In genomic region chr10:8800426-8800825, GRCh38 we compare ENCODE assay signal across 20 cellular contexts.
DNase-seq lines count a peak whose midpoint lies in the region; ATAC-seq, FAIRE-seq and TF ChIP-seq lines count a peak whose summit lies in the region.
"Had no signal": no experiment of that assay in that cellular context is flagged by ENCODE, and none has a peak within 500 bp of the region (broad histone marks: within the 10 kb centered on the region; RNA-seq: fewer than 3 reads in every experiment).

No MANE protein-coding gene starts in this region.

- no peak overlapping the region for H3K27ac ChIP-seq in A549
- H3K27ac ChIP-seq in vagina, result no peak overlapping the region
- H3K27ac ChIP-seq: C4-2B, PC-9 had no signal

- H3K4me1 Mint-ChIP-seq in activated CD8-positive, alpha-beta T cell treated with anti-CD3 and anti-CD28 coated beads for 36 hours (ENCODE audit: low read depth), result peaks cover 12% of the 10 kb centered on the region
- no peaks in the 10 kb centered on the region for H3K4me1 Mint-ChIP-seq in activated CD8-positive, alpha-beta T cell treated with anti-CD3 and anti-CD28 coated beads, Interleukin-2, amount 10 ng/mL, durations not matched to agents 7 days and 5 days (ENCODE audit: low read depth)

- peak overlapping the region; percentile 23 for H3K27ac Mint-ChIP-seq in activated CD8-positive, alpha-beta T cell treated with anti-CD3 and anti-CD28 coated beads for 36 hours
- H3K27ac Mint-ChIP-seq in activated CD8-positive, alpha-beta T cell treated with anti-CD3 and anti-CD28 coated beads, Interleukin-2, amount 10 ng/mL, durations not matched to agents 7 days and 5 days, result no peak overlapping the region

- FAIRE-seq in A549 (lab: Jason Lieb, UNC), result no peak
- FAIRE-seq: GM12892, HepG2 had no signal

- TF ChIP-seq CTCF in activated CD8-positive, alpha-beta T cell treated with anti-CD3 and anti-CD28 coated beads for 36 hours (IDR thresholded peaks at IDR 0.05), result no peak
- TF ChIP-seq CTCF in A549 (IDR thresholded peaks at IDR 0.05) (no peak), vagina (IDR thresholded peaks at IDR 0.05) (no peak)

- H3K9me3 ChIP-seq in A549, result no peaks in the 10 kb centered on the region
- H3K9me3 ChIP-seq in vagina, result no peaks in the 10 kb centered on the region

- no peaks in the 10 kb centered on the region for H3K36me3 ChIP-seq in vagina

- H3K4me3 Mint-ChIP-seq in activated CD8-positive, alpha-beta T cell treated with anti-CD3 and anti-CD28 coated beads for 36 hours, result no peak overlapping the region
- no peak overlapping the region for H3K4me3 Mint-ChIP-seq in activated CD8-positive, alpha-beta T cell treated with anti-CD3 and anti-CD28 coated beads, Interleukin-2, amount 10 ng/mL, durations not matched to agents 7 days and 5 days

- H3K4me3 ChIP-seq in A549 (no peak overlapping the region), vagina (no peak overlapping the region)
- H3K4me3 ChIP-seq: PC-9 had no signal

- TF ChIP-seq RAD21 in A549 (conservative IDR thresholded peaks at IDR 0.05 in 1 of 2, IDR thresholded peaks at IDR 0.05 in 1 of 2), result no peak

- H3K27me3 ChIP-seq in vagina, result no peaks in the 10 kb centered on the region

- H3K4me1 ChIP-seq in A549 (no peaks in the 10 kb centered on the region), vagina (no peaks in the 10 kb centered on the region)

- no peak for TF ChIP-seq EP300 in A549 (IDR thresholded peaks at IDR 0.05)

- POLR2A ChIA-PET in activated CD8-positive, alpha-beta T cell treated with anti-CD3 and anti-CD28 coated beads for 36 hours (lab: Charles Lee), result no interaction called here
- POLR2A ChIA-PET in activated CD8-positive, alpha-beta T cell treated with anti-CD3 and anti-CD28 coated beads, Interleukin-2, amount 10 ng/mL, durations not matched to agents 7 days and 5 days (lab: Charles Lee), result no interaction called here
- POLR2A ChIA-PET in A549 (lab: Yijun Ruan, JAX), result no interaction called here

- H3K4me2 ChIP-seq in A549, result no peak overlapping the region
- H3K4me2 ChIP-seq: PC-9 had no signal

- peak; percentile 31 for DNase-seq in activated CD8-positive, alpha-beta T cell treated with anti-CD3 and anti-CD28 coated beads for 36 hours
- DNase-seq in activated CD8-positive, alpha-beta T cell treated with anti-CD3 and anti-CD28 coated beads, Interleukin-2, amount 10 ng/mL, durations not matched to agents 7 days and 5 days, result no peak
- DNase-seq in A549 (ENCODE audit: low read depth in 1 of 2, low spot score in 1 of 2), result no peak
- DNase-seq in RKO (ENCODE audit: low spot score), result peak; percentile 4
- peak; percentile 15 for DNase-seq in left kidney (ENCODE audit: low read depth, low spot score)
- DNase-seq in vagina (ENCODE audit: extremely low spot score in 2 of 2), result no peak
- DNase-seq: DMS 273 treated with DMSO at 0.1 percent for 48 hours, GOT3, KG1, NCI-H1436, NCI-H2029, NCI-H2171 treated with DMSO at 0.1 percent for 48 hours, NCI-H446 treated with DMSO at 0.1 percent for 48 hours, NCI-H774, PC-9 had no signal

- intact Hi-C loops in activated CD8-positive, alpha-beta T cell treated with anti-CD3 and anti-CD28 coated beads for 36 hours (cut with micrococcal nuclease), result no loop called here
- intact Hi-C loops in vagina (cut with DNase I), result no loop called here

- no peaks in the 10 kb centered on the region for H3K27me3 Mint-ChIP-seq in activated CD8-positive, alpha-beta T cell treated with anti-CD3 and anti-CD28 coated beads for 36 hours
- no peaks in the 10 kb centered on the region for H3K27me3 Mint-ChIP-seq in activated CD8-positive, alpha-beta T cell treated with anti-CD3 and anti-CD28 coated beads, Interleukin-2, amount 10 ng/mL, durations not matched to agents 7 days and 5 days (ENCODE audit: low read depth)

- peak; percentile 62 for ATAC-seq in activated CD8-positive, alpha-beta T cell treated with anti-CD3 and anti-CD28 coated beads for 36 hours
- no peak for ATAC-seq in activated CD8-positive, alpha-beta T cell treated with anti-CD3 and anti-CD28 coated beads, Interleukin-2, amount 10 ng/mL, durations not matched to agents 7 days and 5 days
- ATAC-seq in A549 (no peak), GM18858 (IDR thresholded peaks at IDR 0.05; ENCODE audit: unreplicated experiment) (no peak), HG03457 (IDR thresholded peaks at IDR 0.05; ENCODE audit: unreplicated experiment) (no peak)
- ATAC-seq: HepG2 had no signal

- WGBS in A549 (ENCODE audit: missing lambda C conversion rate), result 75% methylated on average over 4 of the region's 4 CpGs

- CTCF ChIA-PET in activated CD8-positive, alpha-beta T cell treated with anti-CD3 and anti-CD28 coated beads for 36 hours (lab: Charles Lee), result no interaction called here
- CTCF ChIA-PET in activated CD8-positive, alpha-beta T cell treated with anti-CD3 and anti-CD28 coated beads, Interleukin-2, amount 10 ng/mL, durations not matched to agents 7 days and 5 days (lab: Charles Lee), result no interaction called here
- CTCF ChIA-PET in A549 (lab: Yijun Ruan, JAX), result no interaction called here

- peaks cover 3% of the 10 kb centered on the region for H3K9me3 Mint-ChIP-seq in activated CD8-positive, alpha-beta T cell treated with anti-CD3 and anti-CD28 coated beads for 36 hours
- H3K9me3 Mint-ChIP-seq in activated CD8-positive, alpha-beta T cell treated with anti-CD3 and anti-CD28 coated beads, Interleukin-2, amount 10 ng/mL, durations not matched to agents 7 days and 5 days (ENCODE audit: insufficient read depth), result peaks cover 2% of the 10 kb centered on the region

- no peaks in the 10 kb centered on the region for H3K36me3 Mint-ChIP-seq in activated CD8-positive, alpha-beta T cell treated with anti-CD3 and anti-CD28 coated beads for 36 hours (ENCODE audit: low read depth)
- H3K36me3 Mint-ChIP-seq in activated CD8-positive, alpha-beta T cell treated with anti-CD3 and anti-CD28 coated beads, Interleukin-2, amount 10 ng/mL, durations not matched to agents 7 days and 5 days (ENCODE audit: low read depth), result no peaks in the 10 kb centered on the region

- TF ChIP-seq POLR2A in A549 (IDR thresholded peaks at IDR 0.05; ENCODE audit: low read length) (no peak), vagina (IDR thresholded peaks at IDR 0.05) (no peak)

TF ChIP-seq in A549, 52 proteins besides CTCF, POLR2A, EP300 and RAD21:
- peak; percentile 44 for TF ChIP-seq MAFK (IDR thresholded peaks at IDR 0.05; ENCODE audit: partially characterized antibody)
- TF ChIP-seq, protein P1, sequence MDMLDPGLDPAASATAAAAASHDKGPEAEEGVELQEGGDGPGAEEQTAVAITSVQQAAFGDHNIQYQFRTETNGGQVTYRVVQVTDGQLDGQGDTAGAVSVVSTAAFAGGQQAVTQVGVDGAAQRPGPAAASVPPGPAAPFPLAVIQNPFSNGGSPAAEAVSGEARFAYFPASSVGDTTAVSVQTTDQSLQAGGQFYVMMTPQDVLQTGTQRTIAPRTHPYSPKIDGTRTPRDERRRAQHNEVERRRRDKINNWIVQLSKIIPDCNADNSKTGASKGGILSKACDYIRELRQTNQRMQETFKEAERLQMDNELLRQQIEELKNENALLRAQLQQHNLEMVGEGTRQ (IDR thresholded peaks at IDR 0.05), result no peak

Comparison
In these comparisons a context has a peak if more than half of its experiments do, and no peak if none do; other contexts are left out.
1. DNase-seq: peak in activated CD8-positive, alpha-beta T cell treated with anti-CD3 and anti-CD28 coated beads for 36 hours (single experiment), RKO (single experiment) and left kidney (single experiment); none in activated CD8-positive, alpha-beta T cell treated with anti-CD3 and anti-CD28 coated beads, Interleukin-2, amount 10 ng/mL, durations not matched to agents 7 days and 5 days (single experiment), A549 (0 of 2) and vagina (0 of 2).